ENCODE assay signal across 8 cellular contexts in the genomic region with DNA sequence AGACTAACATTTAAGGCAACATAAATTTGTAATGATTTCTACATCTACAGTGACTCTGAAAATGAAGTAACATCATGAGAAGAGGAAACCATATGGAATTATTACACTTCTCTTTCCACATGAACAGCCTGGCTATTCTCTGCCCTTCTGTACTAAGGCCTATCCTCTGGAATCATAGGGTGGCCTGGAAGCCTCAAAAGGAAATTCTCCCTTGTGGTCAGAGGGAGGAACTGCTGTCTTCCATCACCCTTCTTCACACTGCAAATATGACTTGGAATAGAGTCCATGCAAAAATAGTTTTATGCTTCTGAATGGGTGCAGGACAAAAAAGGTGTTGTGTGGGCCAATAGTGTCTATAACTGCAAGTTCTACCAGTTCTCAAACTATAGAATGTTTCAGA. TPM values are rescaled to one million over a fixed set of nuclear protein-coding genes. Genes with fewer than 3 reads are reported as not detected.
DNase-seq lines count a peak whose midpoint lies in the region; ATAC-seq and TF ChIP-seq lines count a peak whose summit lies in the region.

No MANE protein-coding gene starts in this region.

- H3K36me3 ChIP-seq in A673 (ENCODE audit: insufficient read depth, low read length, poor library complexity, severe bottlenecking) (no peaks in the 10 kb centered on the region), OCI-LY3 (replicated peaks; ENCODE audit: low read depth, low read length) (no peaks in the 10 kb centered on the region)

- H3K9me3 ChIP-seq in A673 (ENCODE audit: low read depth, low read length, poor library complexity, severe bottlenecking) (no peaks in the 10 kb centered on the region), OCI-LY3 (ENCODE audit: insufficient read depth, low read length) (no peaks in the 10 kb centered on the region)

- H3K9ac ChIP-seq in OCI-LY3 (ENCODE audit: low read length): no peak overlapping the region

- POLR2A ChIA-PET in A673 (lab: Charles Lee; ENCODE audit: low non-redundant PET): no interaction called here

- H3K27me3 ChIP-seq in A673 (replicated peaks; ENCODE audit: insufficient read depth, low read depth, low read length, poor library complexity) (no peaks in the 10 kb centered on the region), OCI-LY3 (ENCODE audit: low read depth, low read length) (no peaks in the 10 kb centered on the region)

- intact Hi-C loops in A673 (cut with micrococcal nuclease; ENCODE audit: unreplicated experiment): no loop called here

- no TSS peak for BruUV-seq in A673 (replicated peaks; lab: Mats Ljungman, UMichigan)

- H3K27ac ChIP-seq in A673 (ENCODE audit: low read depth, low read length, poor library complexity, severe bottlenecking): no peak overlapping the region
- no peak overlapping the region for H3K27ac ChIP-seq in OCI-LY3 (ENCODE audit: low read length)

- DNase-seq in A673 (ENCODE audit: low spot score) (peak; percentile 59), fibroblast of villous mesenchyme (ENCODE audit: low read depth) (peak; percentile 68), A172 (ENCODE audit: low spot score) (no peak), NCI-H2107 treated with DMSO at 0.1 percent for 48 hours (lab: John Stamatoyannopoulos, UW; ENCODE audit: unreplicated experiment) (no peak)
- DNase-seq in activated CD4-positive, alpha-beta T cell treated with anti-CD3 and anti-CD28 coated beads for 1 hour: no peak
- DNase-seq in stimulated activated naive CD8-positive, alpha-beta T cell treated with anti-CD3 and anti-CD28 coated beads, Interleukin-15, Interleukin-2, amounts not matched to agents 100 U/mL and 50 U/mL, for 24 hours: no peak

- H3K4me1 ChIP-seq in A673 (ENCODE audit: insufficient read depth, low read length, poor library complexity, severe bottlenecking): no peaks in the 10 kb centered on the region
- H3K4me1 ChIP-seq in OCI-LY3 (ENCODE audit: low read length): no peaks in the 10 kb centered on the region

- peak; percentile 65 for ATAC-seq in GM18502 (IDR thresholded peaks at IDR 0.05; ENCODE audit: poor library complexity, unreplicated experiment)
- no peak for ATAC-seq in stimulated activated naive CD8-positive, alpha-beta T cell treated with anti-CD3 and anti-CD28 coated beads, Interleukin-15, Interleukin-2, amounts not matched to agents 100 U/mL and 50 U/mL, for 24 hours

- H3K4me2 ChIP-seq in OCI-LY3 (ENCODE audit: low read length): no peak overlapping the region

- H4K20me1 ChIP-seq in OCI-LY3 (ENCODE audit: insufficient read depth, low read length): no peaks in the 10 kb centered on the region

- H3K4me3 ChIP-seq in A673 (ENCODE audit: low read depth, low read length, poor library complexity, severe bottlenecking) (no peak overlapping the region), OCI-LY3 (ENCODE audit: low read length) (no peak overlapping the region), fibroblast of villous mesenchyme (ENCODE audit: low read depth, low read length) (no peak overlapping the region)

- TF ChIP-seq CTCF in A673 (conservative IDR thresholded peaks at IDR 0.05; ENCODE audit: low read depth, low read length): peak; percentile 53
- peak; percentile 32 for TF ChIP-seq CTCF in OCI-LY3 (IDR thresholded peaks at IDR 0.05; ENCODE audit: low read depth, low read length)
- peak; percentile 72 for TF ChIP-seq CTCF in fibroblast of villous mesenchyme (IDR thresholded peaks at IDR 0.05; ENCODE audit: insufficient read depth, low read depth, low read length)

- no peak overlapping the region for H2AFZ ChIP-seq in OCI-LY3 (ENCODE audit: low read depth, low read length)

- no peaks in the 10 kb centered on the region for H3K79me2 ChIP-seq in OCI-LY3 (ENCODE audit: low read length)

- CTCF ChIA-PET in A673 (lab: Charles Lee): no interaction called here

RNA-seq across cellular contexts. Expression of a gene that starts 44.6 kb away (rescaled TPM):
- total RNA-seq in A673 (2021) (12.0 and 13.5 TPM in 2 replicates), fibroblast of villous mesenchyme (2.6 TPM in 2 replicates)
- total RNA-seq in A172 (2014; rRNA removed; shearing (Covaris generic)): 1.2 and 2.3 TPM in 2 replicates

RNA-seq across cellular contexts. Expression of a gene that starts 49.3 kb away (rescaled TPM):
- 3.5 and 4.0 TPM in 2 replicates for total RNA-seq in A673 (2021)
- 3.5 and 5.2 TPM in 2 replicates for total RNA-seq in fibroblast of villous mesenchyme
- total RNA-seq in A172 (2014; rRNA removed; shearing (Covaris generic)): 1.7 and 2.1 TPM in 2 replicates

Comparison
In these comparisons a context has a peak if more than half of its experiments do, and no peak if none do; other contexts are left out.
1. DNase-seq: peak in A673 (single experiment) and fibroblast of villous mesenchyme (single experiment); none in A172 (single experiment), activated CD4-positive, alpha-beta T cell treated with anti-CD3 and anti-CD28 coated beads for 1 hour (single experiment), NCI-H2107 treated with DMSO at 0.1 percent for 48 hours (single experiment) and stimulated activated naive CD8-positive, alpha-beta T cell treated with anti-CD3 and anti-CD28 coated beads, Interleukin-15, Interleukin-2, amounts not matched to agents 100 U/mL and 50 U/mL, for 24 hours (single experiment).
2. Peak in every context shown above with its lines, with median percentiles within 50 percentile points of each other: CTCF ChIP-seq.